33 cellular contexts compared by ENCODE assay signal in the genomic region with DNA sequence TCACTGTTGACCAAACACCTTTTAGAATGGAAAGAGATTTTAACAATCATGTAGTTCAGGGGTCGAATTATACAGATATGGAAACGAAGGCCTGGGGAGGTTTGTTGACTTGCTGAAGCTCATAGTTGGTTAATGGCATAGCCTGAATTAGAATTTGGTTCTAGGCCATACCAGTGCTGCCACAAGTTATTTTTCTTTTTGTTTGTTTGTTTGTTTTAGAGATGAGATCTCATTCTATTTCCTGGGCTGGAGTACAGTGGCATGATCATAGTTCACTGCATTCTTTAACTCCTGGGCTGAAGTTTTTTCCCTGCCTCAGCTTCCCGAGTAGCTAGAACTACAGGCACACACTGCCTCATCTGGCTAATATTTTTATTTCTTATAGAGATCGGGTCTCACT.
"Had no signal": no experiment of that assay in that cellular context is flagged by ENCODE, and none has a peak within 500 bp of the region (broad histone marks: within the 10 kb centered on the region; RNA-seq: fewer than 3 reads in every experiment).

No MANE protein-coding gene starts in this region.

- H3K27me3 ChIP-seq: adrenal gland, ascending aorta, body of pancreas, brain microvascular endothelial cell, breast epithelium, cardiac muscle cell had no signal

- H3K9me3 ChIP-seq: adrenal gland, ascending aorta, body of pancreas, breast epithelium had no signal

- DNase-seq: activated effector memory CD4-positive, alpha-beta T cell treated with anti-CD3 and anti-CD28 coated beads, Interleukin-2, amount 50 U/mL, for 16 hours; activated effector memory CD4-positive, alpha-beta T cell treated with Interleukin-2 at 50 U/mL for 16 hours; activated gamma-delta T cell; activated gamma-delta T cell treated with Interleukin-2 at 50 U/mL for 16 hours; activated naive CD4-positive, alpha-beta T cell; activated naive CD4-positive, alpha-beta T cell treated with anti-CD3 and anti-CD28 coated beads for 36 hours; activated naive CD4-positive, alpha-beta T cell treated with anti-CD3 and anti-CD28 coated beads, Interleukin-2, amount 10 ng/mL, durations not matched to agents 7 days and 5 days; activated naive CD4-positive, alpha-beta T cell treated with anti-CD3 and anti-CD28 coated beads, Interleukin-2, amount 50 U/mL, for 16 hours; activated naive CD4-positive, alpha-beta T cell treated with Interleukin-2 at 50 U/mL for 16 hours; activated naive CD8-positive, alpha-beta T cell treated with anti-CD3 and anti-CD28 coated beads for 36 hours; activated naive CD8-positive, alpha-beta T cell treated with anti-CD3 and anti-CD28 coated beads, Interleukin-2, amount 10 ng/mL, durations not matched to agents 7 days and 5 days; activated naive CD8-positive, alpha-beta T cell treated with anti-CD3 and anti-CD28 coated beads, Interleukin-2, amount 50 U/mL, for 24 hours; activated T-cell treated with anti-CD3 and anti-CD28 coated beads, Interleukin-2, amount 50 U/mL, for 24 hours; activated T-cell treated with anti-CD3 and anti-CD28 coated beads, Interleukin-2, amount 50 U/mL, for 4 hours; activated T-cell treated with anti-CD3 and anti-CD28 coated beads, Interleukin-2, amount 50 U/mL, for 48 hours; activated T-cell treated with anti-CD3 and anti-CD28 coated beads, Interleukin-2, amount 50 U/mL, for 72 hours; adrenal gland; amniotic stem cell; amygdala; anterior cingulate cortex; aorta; body of pancreas; brain microvascular endothelial cell; caudate nucleus; central memory CD4-positive, alpha-beta T cell; cerebellar nuclear complex had no signal

- ATAC-seq: activated naive CD4-positive, alpha-beta T cell treated with anti-CD3 and anti-CD28 coated beads, Interleukin-2, amount 50 U/mL, for 72 hours; activated naive CD8-positive, alpha-beta T cell treated with anti-CD3 and anti-CD28 coated beads, Interleukin-2, amount 50 U/mL, for 24 hours; activated T-cell treated with anti-CD3 and anti-CD28 coated beads, Interleukin-2, amount 50 U/mL, for 4 hours; activated T-cell treated with anti-CD3 and anti-CD28 coated beads, Interleukin-2, amount 50 U/mL, for 72 hours; activated T-helper 17 cell treated with anti-CD3 and anti-CD28 coated beads, Interleukin-2, amount 50 U/mL, for 72 hours; body of pancreas had no signal

- H3K36me3 ChIP-seq: adrenal gland, ascending aorta, brain microvascular endothelial cell, breast epithelium, cardiac muscle cell had no signal

- FAIRE-seq: astrocyte, bronchial epithelial cell had no signal

- H3K4me1 ChIP-seq: adrenal gland, ascending aorta, body of pancreas, breast epithelium had no signal

- H3K4me3 ChIP-seq: adrenal gland, ascending aorta, body of pancreas, breast epithelium, cardiac muscle cell had no signal

- H3K27ac ChIP-seq: adrenal gland, ascending aorta, body of pancreas, brain microvascular endothelial cell, breast epithelium, cardiac muscle cell had no signal
